In genomic region chr1:161727343-161727924, GRCh38 we compare ENCODE assay signal across 9 cellular contexts. TPM values are rescaled to one million over a fixed set of nuclear protein-coding genes. Genes with fewer than 3 reads are reported as not detected.
DNase-seq lines count a peak whose midpoint lies in the region; ATAC-seq and TF ChIP-seq lines count a peak whose summit lies in the region.
"Had no signal": no experiment of that assay in that cellular context is flagged by ENCODE, and none has a peak within 500 bp of the region (broad histone marks: within the 10 kb centered on the region; RNA-seq: fewer than 3 reads in every experiment).

No MANE protein-coding gene starts in this region.

- ATAC-seq in GM18505 (IDR thresholded peaks at IDR 0.05; ENCODE audit: unreplicated experiment) (peak; percentile 20), HG02678 (IDR thresholded peaks at IDR 0.05; ENCODE audit: unreplicated experiment) (peak; percentile 15)

- H3K36me3 ChIP-seq in mammary epithelial cell (ENCODE audit: insufficient read depth, low read length) (no peaks in the 10 kb centered on the region), liver (ENCODE audit: control insufficient read depth in 4 of 4, insufficient read depth in 3 of 4, low read depth in 1 of 4, low read length in 3 of 4) (no peaks in the 10 kb centered on the region)

- no peaks in the 10 kb centered on the region for H4K20me1 ChIP-seq in mammary epithelial cell (ENCODE audit: insufficient read depth, low read length)

- dilution Hi-C loops in mammary epithelial cell (cut with HindIII; ENCODE audit: low sequenced_read_pairs): no loop called here

- peak overlapping the region; percentile 87 for H3K4me2 ChIP-seq in mammary epithelial cell (ENCODE audit: insufficient read depth, low read depth, low read length)

- CTCF ChIA-PET in RWPE1 (lab: Yijun Ruan, JAX) (interaction anchor here (1.8 to 1.9 kb wide), 2 partner anchors 10 to 11 kb away, joined by 7 read pairs; no protein-coding TSS in a partner anchor), mammary epithelial cell (lab: Charles Lee; ENCODE audit: low non-redundant PET) (no interaction called here)

- H3K27me3 ChIP-seq in mammary epithelial cell (ENCODE audit: insufficient read depth, low read length): no peaks in the 10 kb centered on the region
- H3K27me3 ChIP-seq in liver (ENCODE audit: control insufficient read depth in 4 of 4, insufficient read depth in 4 of 4, low read length in 3 of 4): no peaks in the 10 kb centered on the region

- peaks cover 5% of the 10 kb centered on the region for H3K79me2 ChIP-seq in mammary epithelial cell (ENCODE audit: insufficient read depth, low read length)

- no peak for TF ChIP-seq POLR2A in GM18505 (IDR thresholded peaks at IDR 0.05; ENCODE audit: borderline replicate concordance, extremely low read depth, insufficient read depth, insufficient read length)

- no peak for TF ChIP-seq RAD21 in liver (IDR thresholded peaks at IDR 0.05)

- TSS peak; percentile 84 for BruUV-seq in mammary epithelial cell (replicated peaks; lab: Mats Ljungman, UMichigan)

- in situ Hi-C loops in mammary epithelial cell (cut with MboI; ENCODE audit: low sequenced_read_pairs in 2 of 2): loop anchor here in 1 of 2 donors (25.0 kb wide), 2 partner anchors 190 to 540 kb away; partner anchors contain the start of genes ADAMTS4, B4GALT3 and FCGR3A

- TF ChIP-seq CTCF in RWPE1 (conservative IDR thresholded peaks at IDR 0.05; ENCODE audit: low read depth): no peak
- TF ChIP-seq CTCF in mammary epithelial cell (conservative IDR thresholded peaks at IDR 0.05 in 1 of 2, IDR thresholded peaks at IDR 0.05 in 1 of 2; ENCODE audit: extremely low read depth in 1 of 2, insufficient read depth in 1 of 2, low read depth in 1 of 2, low read length in 2 of 2): no peak
- no peak for TF ChIP-seq CTCF in liver (IDR thresholded peaks at IDR 0.05; ENCODE audit: low read depth, low read length, missing input control)

- POLR2A ChIA-PET in RWPE1 (lab: Yijun Ruan, JAX; ENCODE audit: low non-redundant PET): no interaction called here

- H2AFZ ChIP-seq in mammary epithelial cell (ENCODE audit: low read depth, low read length): peak overlapping the region; percentile 87

- intact Hi-C loops in mammary epithelial cell (cut with micrococcal nuclease): no loop called here

- DNase-seq in RWPE1 (ENCODE audit: low spot score): no peak
- peak; percentile 30 for DNase-seq in mammary epithelial cell
- DNase-seq in superior temporal gyrus (ENCODE audit: extremely low spot score): peak; percentile 31
- no peak for DNase-seq in NCI-H2107 (lab: John Stamatoyannopoulos, UW)
- DNase-seq in NCI-H226: no peak

- H3K4me3 ChIP-seq in mammary epithelial cell (replicated peaks in 1 of 3; ENCODE audit: insufficient read depth in 1 of 3, low read depth in 2 of 3, low read length in 3 of 3) (peak overlapping the region; percentile 73 to 78 (median 74)), liver (ENCODE audit: low read depth in 1 of 3, low read length in 3 of 3) (peak overlapping the region; percentile 39 to 67 (median 63))

- under 1% methylated on average over 12 of the region's 33 CpGs for WGBS in mammary epithelial cell (ENCODE audit: low coverage, missing lambda C conversion rate)
- WGBS in liver: 3% methylated on average over 33 of the region's 33 CpGs

- H3K4me1 ChIP-seq in mammary epithelial cell (ENCODE audit: insufficient read depth, low read length) (peaks cover 29% of the 10 kb centered on the region), liver (ENCODE audit: control insufficient read depth in 4 of 4, insufficient read depth in 4 of 4, low read length in 3 of 4) (peaks cover 2 to 17% (median 9%) of the 10 kb centered on the region in 4 donors)

- peak overlapping the region; percentile 86 for H3K9ac ChIP-seq in mammary epithelial cell (ENCODE audit: insufficient read depth, low read length)
- peak overlapping the region; percentile 61 to 87 for H3K9ac ChIP-seq in liver (ENCODE audit: low read depth in 1 of 2, low read length in 2 of 2)

- H3K9me3 ChIP-seq in mammary epithelial cell (replicated peaks; ENCODE audit: insufficient read depth, low read length): no peaks in the 10 kb centered on the region
- no peaks in the 10 kb centered on the region for H3K9me3 ChIP-seq in liver (ENCODE audit: control insufficient read depth in 4 of 4, low read length in 3 of 4)

- peak overlapping the region; percentile 89 for H3K27ac ChIP-seq in RWPE1
- peak overlapping the region; percentile 77 for H3K27ac ChIP-seq in mammary epithelial cell (ENCODE audit: insufficient read depth, low read depth, low read length)
- peak overlapping the region; percentile 87 to 92 for H3K27ac ChIP-seq in liver (ENCODE audit: low read depth in 1 of 2, low read length in 2 of 2)

TF ChIP-seq in liver, 16 proteins besides CTCF, POLR2A, EP300 and RAD21:
- TF ChIP-seq JUND (IDR thresholded peaks at IDR 0.05) (no peak), NR2F2 (IDR thresholded peaks at IDR 0.05) (no peak), SP1 (IDR thresholded peaks at IDR 0.05) (peak; percentile 3)

RNA-seq across cellular contexts. Expression of gene FCRLB, which starts 6.1 kb away (rescaled TPM):
- total RNA-seq in mammary epithelial cell (1 to 10 TPM in 1 of 2 donors, under 1 TPM in 1; 0.67 to 1.1 TPM), liver (1 to 10 TPM in 1 of 2 donors, under 1 TPM in 1; 0.33 to 2.9 TPM)
- polyA plus RNA-seq in mammary epithelial cell (0.93 TPM), liver (under 1 TPM; 0.38 to 0.76 TPM)
- 2.0 TPM for polyA minus RNA-seq in mammary epithelial cell

RNA-seq across cellular contexts. Expression of gene FCRLA, which starts 20.4 kb away (rescaled TPM):
- total RNA-seq in mammary epithelial cell: 1 to 10 TPM in 1 of 2 donors, under 1 TPM in 1; 0.67 to 4.4 TPM
- 3.5 TPM for polyA plus RNA-seq in mammary epithelial cell
- 0.41 TPM for polyA minus RNA-seq in mammary epithelial cell
- total RNA-seq in liver: 1 to 10 TPM in 1 of 2 donors, under 1 TPM in 1; 0.33 to 3.3 TPM
- polyA plus RNA-seq in liver: under 1 TPM; 0.06 to 0.25 TPM
- total RNA-seq: dermis microvascular lymphatic vessel endothelial cell had no signal

RNA-seq across cellular contexts. Expression of gene DUSP12, which starts 22.2 kb away (rescaled TPM):
- total RNA-seq in mammary epithelial cell (10 to 100 TPM; 22.3 to 32.4 TPM), liver (10 to 100 TPM; 14.9 to 18.2 TPM)
- polyA plus RNA-seq in mammary epithelial cell (21.4 TPM), liver (10 to 100 TPM in 1 of 2 donors, 1 to 10 TPM in 1; 7.9 to 10.1 TPM)
- 1.4 TPM for polyA minus RNA-seq in mammary epithelial cell

RNA-seq across cellular contexts. Expression of gene ATF6, which starts 38.7 kb away (rescaled TPM):
- total RNA-seq in mammary epithelial cell: 10 to 100 TPM; 21.9 to 32.7 TPM
- 12.2 TPM for polyA plus RNA-seq in mammary epithelial cell
- polyA minus RNA-seq in mammary epithelial cell: 20.8 TPM
- 10 to 100 TPM; 16.5 to 22.5 TPM for total RNA-seq in liver
- polyA plus RNA-seq in liver: 10 to 100 TPM; 10.0 to 10.3 TPM

Comparison
In these comparisons a context has a peak if more than half of its experiments do, and no peak if none do; other contexts are left out.
1. DNase-seq: peak in mammary epithelial cell (single experiment) and superior temporal gyrus (single experiment); none in RWPE1 (single experiment), NCI-H2107 (single experiment) and NCI-H226 (single experiment).
2. Peak in every context shown above with its lines, with median percentiles within 50 percentile points of each other: H3K27ac ChIP-seq.